ENCODE assay signal across 9 cellular contexts in genomic region chr18:519019-519879, GRCh38. TPM values are rescaled to one million over a fixed set of nuclear protein-coding genes. Genes with fewer than 3 reads are reported as not detected.
DNase-seq lines count a peak whose midpoint lies in the region; ATAC-seq and TF ChIP-seq lines count a peak whose summit lies in the region.
"Had no signal": no experiment of that assay in that cellular context is flagged by ENCODE, and none has a peak within 500 bp of the region (broad histone marks: within the 10 kb centered on the region; RNA-seq: fewer than 3 reads in every experiment).

No MANE protein-coding gene starts in this region.

- H3F3A ChIP-seq in Loucy (ENCODE audit: low read depth): no peaks in the 10 kb centered on the region

- no peak overlapping the region for H3K27ac ChIP-seq in fibroblast of lung (ENCODE audit: insufficient read depth, low read length)

- H3K4me3 ChIP-seq in Loucy (ENCODE audit: low read length, poor library complexity, severe bottlenecking): no peak overlapping the region
- H3K4me3 ChIP-seq in fibroblast of lung (replicated peaks in 1 of 4; ENCODE audit: control extremely low read depth in 1 of 4, insufficient read depth in 1 of 4, low read depth in 3 of 4, low read length in 4 of 4): no peak overlapping the region

- H3K9me2 ChIP-seq in Loucy (replicated peaks; ENCODE audit: low read depth, low read length): no peaks in the 10 kb centered on the region

- peak; percentile 56 to 73 for DNase-seq in fibroblast of lung (ENCODE audit: low read depth in 2 of 2)
- peak; percentile 67 for DNase-seq in sciatic nerve (ENCODE audit: low spot score)
- DNase-seq in NCI-H187 (lab: John Stamatoyannopoulos, UW): no peak
- no peak for DNase-seq in HPDE6-E6E7 (ENCODE audit: extremely low spot score)
- no peak for DNase-seq in NCI-H2227 (lab: John Stamatoyannopoulos, UW; ENCODE audit: unreplicated experiment)

- H4K20me1 ChIP-seq in Loucy (ENCODE audit: insufficient read depth, low read length, poor library complexity, severe bottlenecking): no peaks in the 10 kb centered on the region
- no peaks in the 10 kb centered on the region for H4K20me1 ChIP-seq in fibroblast of lung (ENCODE audit: control insufficient read depth, extremely low read depth, insufficient read depth, low read length)

- peaks cover 3% of the 10 kb centered on the region; the same call in 1 of the 2 replicates for H3K9me3 ChIP-seq in Loucy (ENCODE audit: insufficient read depth, low read depth, low read length)
- H3K9me3 ChIP-seq in fibroblast of lung (ENCODE audit: control insufficient read depth, insufficient read depth, low read depth, low read length): no peaks in the 10 kb centered on the region

- H3K27me3 ChIP-seq in Loucy (ENCODE audit: insufficient read depth, low read length, poor library complexity, severe bottlenecking) (no peaks in the 10 kb centered on the region), fibroblast of lung (ENCODE audit: control insufficient read depth, insufficient read depth, low read length) (no peaks in the 10 kb centered on the region)

- H3K36me3 ChIP-seq in Loucy (ENCODE audit: insufficient read depth, low read length) (no peaks in the 10 kb centered on the region), fibroblast of lung (ENCODE audit: control insufficient read depth, insufficient read depth, low read length) (no peaks in the 10 kb centered on the region)

- peak; percentile 96 for ATAC-seq in GM18502 (IDR thresholded peaks at IDR 0.05; ENCODE audit: poor library complexity, unreplicated experiment)
- peak; percentile 78 for ATAC-seq in GM21737 (IDR thresholded peaks at IDR 0.05; ENCODE audit: unreplicated experiment)
- peak; percentile 90 for ATAC-seq in sciatic nerve
- ATAC-seq: Panc1 had no signal

- H3K4me1 ChIP-seq in Loucy (ENCODE audit: insufficient read depth, low read length, poor library complexity, severe bottlenecking): peaks cover 11% of the 10 kb centered on the region
- peaks cover 2% of the 10 kb centered on the region for H3K4me1 ChIP-seq in fibroblast of lung (ENCODE audit: control insufficient read depth, extremely low read depth, insufficient read depth, low read length)

- H2AFZ ChIP-seq in Loucy (ENCODE audit: low read length) (no peak overlapping the region; the same call in 1 of the 2 replicates), fibroblast of lung (ENCODE audit: low read length) (peak overlapping the region; percentile 19)

- intact Hi-C loops in sciatic nerve (cut with DNase I): no loop called here

- no peaks in the 10 kb centered on the region for H3K79me2 ChIP-seq in Loucy (ENCODE audit: insufficient read depth, low read length)
- no peaks in the 10 kb centered on the region for H3K79me2 ChIP-seq in fibroblast of lung (ENCODE audit: control insufficient read depth, insufficient read depth, low read length)

- no peak for TF ChIP-seq CTCF in Loucy (conservative IDR thresholded peaks at IDR 0.05; ENCODE audit: low read length)
- TF ChIP-seq CTCF in fibroblast of lung (conservative IDR thresholded peaks at IDR 0.05 in 1 of 2, IDR thresholded peaks at IDR 0.05 in 1 of 2; ENCODE audit: low read depth in 1 of 2, low read length in 2 of 2): no peak

- H3K9ac ChIP-seq in Loucy (ENCODE audit: low read depth, low read length, poor library complexity, severe bottlenecking) (peak overlapping the region; percentile 47), fibroblast of lung (ENCODE audit: insufficient read depth, low read length) (no peak overlapping the region)

- H3K4me2 ChIP-seq in Loucy (ENCODE audit: low read depth, low read length, poor library complexity, severe bottlenecking) (peak overlapping the region; percentile 27), fibroblast of lung (ENCODE audit: extremely low read depth, insufficient read depth, low read length) (no peak overlapping the region)

RNA-seq across cellular contexts. Expression of gene COLEC12, which starts 18.7 kb away (rescaled TPM):
- total RNA-seq in fibroblast of lung: 24.8 and 60.6 TPM in 2 replicates
- polyA plus RNA-seq in fibroblast of lung: 20.0 and 44.1 TPM in 2 replicates
- polyA plus RNA-seq in fibroblast of lung (2012): 13.7 and 32.9 TPM in 2 replicates
- polyA minus RNA-seq in fibroblast of lung (ENCODE audit: low replicate concordance): 3.8 and 6.3 TPM in 2 replicates
- 19.3 TPM for total RNA-seq in sciatic nerve

Comparison
In these comparisons a context has a peak if more than half of its experiments do, and no peak if none do; other contexts are left out.
1. DNase-seq: peak in fibroblast of lung (2 of 2) and sciatic nerve (single experiment); none in NCI-H187 (0 of 2), HPDE6-E6E7 (single experiment) and NCI-H2227 (single experiment).
2. Peak in every context shown above with its lines, with median percentiles within 50 percentile points of each other: ATAC-seq.